ENCODE assay signal across 8 cellular contexts in the genomic region with DNA sequence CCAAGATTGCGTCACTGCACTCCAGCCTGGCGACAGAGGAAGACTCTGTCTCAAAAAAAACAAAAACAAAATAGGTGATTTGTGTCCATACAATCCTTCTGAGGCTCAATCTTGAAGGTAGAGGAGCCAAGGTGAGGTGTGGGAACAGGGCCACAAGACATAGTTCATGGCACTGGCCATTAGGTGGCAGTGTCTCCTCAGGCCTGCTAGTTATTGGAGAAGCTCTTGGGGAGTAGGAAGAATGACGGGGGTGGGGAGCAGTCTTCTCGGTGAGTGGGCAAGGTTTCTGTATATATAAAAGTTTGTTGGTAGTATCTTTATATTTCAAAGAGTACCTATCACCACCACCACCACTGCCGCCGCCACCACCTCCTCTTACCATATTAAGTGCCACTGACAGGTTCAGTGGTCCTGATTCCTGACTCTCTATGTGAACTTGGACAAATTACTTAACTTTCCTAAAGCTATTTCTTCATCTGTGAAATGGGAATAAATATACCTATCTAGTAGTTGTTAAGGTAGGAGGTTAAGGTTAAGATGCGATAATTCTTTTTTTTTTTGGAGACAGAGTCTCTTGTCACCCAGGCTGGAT.
DNase-seq lines count a peak whose midpoint lies in the region; ATAC-seq and TF ChIP-seq lines count a peak whose summit lies in the region.

No MANE protein-coding gene starts in this region.

- H3K27ac Mint-ChIP-seq in activated naive CD8-positive, alpha-beta T cell treated with anti-CD3 and anti-CD28 coated beads, Interleukin-2, amount 50 U/mL, for 24 hours = no peak overlapping the region

- ATAC-seq in DND-41 (ENCODE audit: insufficient read depth, low read depth) (peak; percentile 77), GM19452 (IDR thresholded peaks at IDR 0.05; ENCODE audit: unreplicated experiment) (peak; percentile 97), HG03469 (IDR thresholded peaks at IDR 0.05; ENCODE audit: unreplicated experiment) (peak; percentile 87)
- peak; percentile 84 for ATAC-seq in activated naive CD8-positive, alpha-beta T cell treated with anti-CD3 and anti-CD28 coated beads, Interleukin-2, amount 50 U/mL, for 24 hours

- H3K4me3 ChIP-seq in DND-41 (ENCODE audit: low read depth in 1 of 2, low read length in 2 of 2) (no peak overlapping the region), SU-DHL-6 (ENCODE audit: insufficient read depth, low read length, poor library complexity, severe bottlenecking) (no peak overlapping the region)

- H3K9me2 ChIP-seq in SU-DHL-6 (replicated peaks; ENCODE audit: insufficient read depth, low read length) = no peaks in the 10 kb centered on the region

- no peak overlapping the region for H3K27ac ChIP-seq in DND-41 (ENCODE audit: low read length)
- H3K27ac ChIP-seq in SU-DHL-6 (ENCODE audit: low read depth, low read length) = no peak overlapping the region

- H3K9ac ChIP-seq in DND-41 (ENCODE audit: low read depth, low read length) = no peak overlapping the region
- H3K9ac ChIP-seq in SU-DHL-6 (ENCODE audit: low read length) = no peak overlapping the region

- H3F3A ChIP-seq in SU-DHL-6 (ENCODE audit: insufficient read depth) = no peaks in the 10 kb centered on the region

- H3K36me3 Mint-ChIP-seq in activated naive CD8-positive, alpha-beta T cell treated with anti-CD3 and anti-CD28 coated beads, Interleukin-2, amount 50 U/mL, for 24 hours (ENCODE audit: low read depth) = peaks cover 2% of the 10 kb centered on the region

- no peaks in the 10 kb centered on the region for H3K9me3 Mint-ChIP-seq in activated naive CD8-positive, alpha-beta T cell treated with anti-CD3 and anti-CD28 coated beads, Interleukin-2, amount 50 U/mL, for 24 hours

- DNase-seq in DND-41 (peak; percentile 70), hepatic stellate cell (ENCODE audit: low spot score) (peak; percentile 57), NCI-H2171 (lab: John Stamatoyannopoulos, UW) (no peak)
- DNase-seq in activated naive CD8-positive, alpha-beta T cell treated with anti-CD3 and anti-CD28 coated beads, Interleukin-2, amount 50 U/mL, for 24 hours = peak; percentile 67
- peak; percentile 31 to 46 for DNase-seq in stimulated activated CD4-positive, alpha-beta T cell treated with anti-CD3 and anti-CD28 coated beads, Interleukin-15, amount 100 ng/mL, for 1 hour (ENCODE audit: low read depth in 1 of 2, low spot score in 1 of 2)

- no peak overlapping the region for H3K4me3 Mint-ChIP-seq in activated naive CD8-positive, alpha-beta T cell treated with anti-CD3 and anti-CD28 coated beads, Interleukin-2, amount 50 U/mL, for 24 hours

- peaks cover 78% of the 10 kb centered on the region for H3K79me2 ChIP-seq in DND-41 (ENCODE audit: insufficient read depth, low read length)
- no peaks in the 10 kb centered on the region for H3K79me2 ChIP-seq in SU-DHL-6 (ENCODE audit: insufficient read depth, low read length)

- H4K20me1 ChIP-seq in DND-41 (ENCODE audit: insufficient read depth, low read length) (peaks cover 39% of the 10 kb centered on the region), SU-DHL-6 (ENCODE audit: low read depth, low read length) (0 out of 2 replicates have a peak, but pooled peaks cover 3% of the 10 kb centered on the region)

- no peaks in the 10 kb centered on the region for H3K9me3 ChIP-seq in DND-41 (ENCODE audit: insufficient read depth, low read length, severe bottlenecking)
- no peaks in the 10 kb centered on the region for H3K9me3 ChIP-seq in SU-DHL-6 (ENCODE audit: insufficient read depth, low read length)

- no peaks in the 10 kb centered on the region for H3K27me3 ChIP-seq in DND-41 (ENCODE audit: insufficient read depth, low read length, poor library complexity)
- no peaks in the 10 kb centered on the region for H3K27me3 ChIP-seq in SU-DHL-6 (ENCODE audit: low read length)

- H3K4me2 ChIP-seq in DND-41 (ENCODE audit: insufficient read depth, low read length) (no peak overlapping the region), SU-DHL-6 (ENCODE audit: low read depth, low read length, poor library complexity, severe bottlenecking) (no peak overlapping the region)

- peaks cover 72% of the 10 kb centered on the region for H3K4me1 Mint-ChIP-seq in activated naive CD8-positive, alpha-beta T cell treated with anti-CD3 and anti-CD28 coated beads, Interleukin-2, amount 50 U/mL, for 24 hours

- TF ChIP-seq CTCF in DND-41 (IDR thresholded peaks at IDR 0.05; ENCODE audit: borderline replicate concordance, extremely low read depth, low read length, poor library complexity, severe bottlenecking) (peak; percentile 84), SU-DHL-6 (IDR thresholded peaks at IDR 0.05; ENCODE audit: insufficient read depth, low read length, poor library complexity, severe bottlenecking) (peak; percentile 67)

- H3K27me3 Mint-ChIP-seq in activated naive CD8-positive, alpha-beta T cell treated with anti-CD3 and anti-CD28 coated beads, Interleukin-2, amount 50 U/mL, for 24 hours = no peaks in the 10 kb centered on the region

- H2AFZ ChIP-seq in DND-41 (ENCODE audit: low read depth, low read length) (no peak overlapping the region), SU-DHL-6 (ENCODE audit: low read depth, low read length, severe bottlenecking) (no peak overlapping the region)

- peaks cover 7% of the 10 kb centered on the region; the same call in 1 of the 2 replicates for H3K4me1 ChIP-seq in DND-41 (ENCODE audit: insufficient read depth, low read length)

- H3K36me3 ChIP-seq in DND-41 (ENCODE audit: insufficient read depth, low read length) (no peaks in the 10 kb centered on the region), SU-DHL-6 (ENCODE audit: low read length) (no peaks in the 10 kb centered on the region)
